ENCODE assay signal across 1 cellular context in the genomic region with DNA sequence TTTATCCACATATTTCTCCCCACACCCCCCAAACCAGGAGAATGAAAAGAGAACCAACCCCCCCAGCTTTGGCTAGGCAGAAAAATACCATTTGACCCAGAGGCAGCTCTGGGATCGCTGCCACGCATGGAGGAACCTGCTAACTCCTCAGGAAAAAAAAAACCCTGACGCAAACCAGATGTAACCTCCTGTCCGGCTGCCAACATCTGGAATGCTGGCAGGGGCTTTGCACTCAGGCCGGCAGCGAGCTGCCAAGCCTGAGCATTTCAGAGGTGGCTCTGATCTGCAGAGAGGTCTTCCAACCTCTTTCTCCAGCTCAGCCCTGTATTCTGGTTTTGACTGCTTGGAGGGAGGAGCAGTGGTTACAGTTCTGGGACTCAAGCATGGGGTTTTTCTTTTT.
A peak's percentile ranks its signal among the peaks of the same experiment; 100 is the strongest.
TF ChIP-seq lines count a peak whose summit lies in the region.

No MANE protein-coding gene starts in this region.

TF ChIP-seq in IMR-90, 13 proteins besides CTCF, POLR2A, EP300 and RAD21:
- TF ChIP-seq RCOR1 (IDR thresholded peaks at IDR 0.05; ENCODE audit: insufficient replicate concordance, low read length) (no peak), MAZ (IDR thresholded peaks at IDR 0.05; ENCODE audit: borderline replicate concordance, low read depth, low read length) (peak; percentile 23; the same call in 1 of the 2 replicates), MAFK (IDR thresholded peaks at IDR 0.05; ENCODE audit: low read depth, low read length) (no peak), RFX5 (IDR thresholded peaks at IDR 0.05; ENCODE audit: low read depth, low read length) (no peak), NFE2L2 (IDR thresholded peaks at IDR 0.05; ENCODE audit: low read depth, low read length) (no peak), CEBPB (IDR thresholded peaks at IDR 0.05; ENCODE audit: low read depth, low read length) (peak; percentile 52)
- TF ChIP-seq, protein P1, sequence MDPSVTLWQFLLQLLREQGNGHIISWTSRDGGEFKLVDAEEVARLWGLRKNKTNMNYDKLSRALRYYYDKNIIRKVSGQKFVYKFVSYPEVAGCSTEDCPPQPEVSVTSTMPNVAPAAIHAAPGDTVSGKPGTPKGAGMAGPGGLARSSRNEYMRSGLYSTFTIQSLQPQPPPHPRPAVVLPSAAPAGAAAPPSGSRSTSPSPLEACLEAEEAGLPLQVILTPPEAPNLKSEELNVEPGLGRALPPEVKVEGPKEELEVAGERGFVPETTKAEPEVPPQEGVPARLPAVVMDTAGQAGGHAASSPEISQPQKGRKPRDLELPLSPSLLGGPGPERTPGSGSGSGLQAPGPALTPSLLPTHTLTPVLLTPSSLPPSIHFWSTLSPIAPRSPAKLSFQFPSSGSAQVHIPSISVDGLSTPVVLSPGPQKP (IDR thresholded peaks at IDR 0.05; ENCODE audit: borderline replicate concordance, low read depth, low read length), result no peak
